ENCODE assay signal across 1 cellular context in genomic region chr10:73937333-73938020, GRCh38.
TF ChIP-seq lines count a peak whose summit lies in the region.

No MANE protein-coding gene starts in this region.

TF ChIP-seq in IMR-90, 13 proteins besides CTCF, POLR2A, EP300 and RAD21:
- TF ChIP-seq, protein P1, sequence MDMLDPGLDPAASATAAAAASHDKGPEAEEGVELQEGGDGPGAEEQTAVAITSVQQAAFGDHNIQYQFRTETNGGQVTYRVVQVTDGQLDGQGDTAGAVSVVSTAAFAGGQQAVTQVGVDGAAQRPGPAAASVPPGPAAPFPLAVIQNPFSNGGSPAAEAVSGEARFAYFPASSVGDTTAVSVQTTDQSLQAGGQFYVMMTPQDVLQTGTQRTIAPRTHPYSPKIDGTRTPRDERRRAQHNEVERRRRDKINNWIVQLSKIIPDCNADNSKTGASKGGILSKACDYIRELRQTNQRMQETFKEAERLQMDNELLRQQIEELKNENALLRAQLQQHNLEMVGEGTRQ (IDR thresholded peaks at IDR 0.05; ENCODE audit: low read depth, low read length): no peak
- TF ChIP-seq MAZ (IDR thresholded peaks at IDR 0.05; ENCODE audit: borderline replicate concordance, low read depth, low read length) (no peak), RCOR1 (IDR thresholded peaks at IDR 0.05; ENCODE audit: insufficient replicate concordance, low read length) (no peak), RFX5 (IDR thresholded peaks at IDR 0.05; ENCODE audit: low read depth, low read length) (no peak), FOS (IDR thresholded peaks at IDR 0.05; ENCODE audit: low read depth, low read length) (no peak), BHLHE40 (IDR thresholded peaks at IDR 0.05; ENCODE audit: low read depth, low read length) (no peak), CEBPB (IDR thresholded peaks at IDR 0.05; ENCODE audit: low read depth, low read length) (no peak), CHD1 (IDR thresholded peaks at IDR 0.05; ENCODE audit: low read depth, low read length) (no peak), MXI1 (IDR thresholded peaks at IDR 0.05; ENCODE audit: borderline replicate concordance, low read depth, low read length) (no peak), NFE2L2 (IDR thresholded peaks at IDR 0.05; ENCODE audit: low read depth, low read length) (no peak), SMC3 (IDR thresholded peaks at IDR 0.05; ENCODE audit: low read depth, low read length) (no peak), MAFK (IDR thresholded peaks at IDR 0.05; ENCODE audit: low read depth, low read length) (no peak)
- TF ChIP-seq, protein P2, sequence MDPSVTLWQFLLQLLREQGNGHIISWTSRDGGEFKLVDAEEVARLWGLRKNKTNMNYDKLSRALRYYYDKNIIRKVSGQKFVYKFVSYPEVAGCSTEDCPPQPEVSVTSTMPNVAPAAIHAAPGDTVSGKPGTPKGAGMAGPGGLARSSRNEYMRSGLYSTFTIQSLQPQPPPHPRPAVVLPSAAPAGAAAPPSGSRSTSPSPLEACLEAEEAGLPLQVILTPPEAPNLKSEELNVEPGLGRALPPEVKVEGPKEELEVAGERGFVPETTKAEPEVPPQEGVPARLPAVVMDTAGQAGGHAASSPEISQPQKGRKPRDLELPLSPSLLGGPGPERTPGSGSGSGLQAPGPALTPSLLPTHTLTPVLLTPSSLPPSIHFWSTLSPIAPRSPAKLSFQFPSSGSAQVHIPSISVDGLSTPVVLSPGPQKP (IDR thresholded peaks at IDR 0.05; ENCODE audit: borderline replicate concordance, low read depth, low read length): no peak
